Comparison of ENCODE assay signal across 18 cellular contexts in genomic region chr15:51405646-51406194, GRCh38.
DNase-seq lines count a peak whose midpoint lies in the region; ATAC-seq and TF ChIP-seq lines count a peak whose summit lies in the region.
"Had no signal": no experiment of that assay in that cellular context is flagged by ENCODE, and none has a peak within 500 bp of the region (broad histone marks: within the 10 kb centered on the region; RNA-seq: fewer than 3 reads in every experiment).

No MANE protein-coding gene starts in this region.

- H3K9me3 ChIP-seq in endodermal cell (ENCODE audit: control insufficient read depth, low read length) = no peaks in the 10 kb centered on the region
- H3K9me3 ChIP-seq in mesenchymal stem cell (ENCODE audit: control insufficient read depth, low read length) = no peaks in the 10 kb centered on the region
- no peaks in the 10 kb centered on the region for H3K9me3 ChIP-seq in left lung
- H3K9me3 ChIP-seq in transverse colon = no peaks in the 10 kb centered on the region
- H3K9me3 ChIP-seq: HAP-1 had no signal

- H2BK120ac ChIP-seq in mesenchymal stem cell (ENCODE audit: low read depth, low read length) = no peak overlapping the region

- TF ChIP-seq CTCF in endodermal cell (conservative IDR thresholded peaks at IDR 0.05) (no peak), left lung (IDR thresholded peaks at IDR 0.05) (no peak), transverse colon (IDR thresholded peaks at IDR 0.05) (no peak)

- no peak overlapping the region for H4K8ac ChIP-seq in mesenchymal stem cell (ENCODE audit: low read length)

- H3K36me3 Mint-ChIP-seq in endodermal cell (ENCODE audit: low read depth) = no peaks in the 10 kb centered on the region

- H4K91ac ChIP-seq in mesenchymal stem cell (ENCODE audit: low read length) = no peak overlapping the region

- H2BK12ac ChIP-seq in mesenchymal stem cell (ENCODE audit: low read length in 2 of 2) = no peak overlapping the region

- H3K79me1 ChIP-seq in mesenchymal stem cell (replicated peaks; ENCODE audit: low read length, poor library complexity, severe bottlenecking) = no peaks in the 10 kb centered on the region

- no peak for TF ChIP-seq EP300 in transverse colon (IDR thresholded peaks at IDR 0.05; ENCODE audit: low read depth)

- H3K27ac ChIP-seq in endodermal cell (ENCODE audit: low read depth, low read length) (no peak overlapping the region), mesenchymal stem cell (ENCODE audit: low read length, poor library complexity, severe bottlenecking) (no peak overlapping the region), left lung (no peak overlapping the region), transverse colon (no peak overlapping the region)
- H3K27ac ChIP-seq: C4-2B had no signal

- no peak overlapping the region for H3K9ac ChIP-seq in endodermal cell (ENCODE audit: extremely low read depth, low read length, poor library complexity, severe bottlenecking)
- H3K9ac ChIP-seq in mesenchymal stem cell (ENCODE audit: low read length) = no peak overlapping the region

- H3K4me3 ChIP-seq in endodermal cell (ENCODE audit: low read length) (no peak overlapping the region), mesenchymal stem cell (ENCODE audit: insufficient read depth in 1 of 2, low read depth in 1 of 2, low read length in 2 of 2) (no peak overlapping the region), left lung (no peak overlapping the region), transverse colon (no peak overlapping the region)
- H3K4me3 ChIP-seq: HAP-1 had no signal

- H3K4me1 ChIP-seq in endodermal cell (ENCODE audit: control insufficient read depth, insufficient read depth, low read length) = no peaks in the 10 kb centered on the region
- H3K4me1 ChIP-seq in mesenchymal stem cell (ENCODE audit: control insufficient read depth, insufficient read depth, low read depth, low read length) = peaks cover 2% of the 10 kb centered on the region
- H3K4me1 ChIP-seq in left lung = no peaks in the 10 kb centered on the region
- no peaks in the 10 kb centered on the region for H3K4me1 ChIP-seq in transverse colon
- H3K4me1 ChIP-seq: HAP-1 had no signal

- no peak overlapping the region for H2AFZ ChIP-seq in mesenchymal stem cell (ENCODE audit: low read depth, low read length)

- H3K23ac ChIP-seq in mesenchymal stem cell (ENCODE audit: low read length in 2 of 2) = no peak overlapping the region

- DNase-seq in Ammon's horn (ENCODE audit: low spot score) = peak; percentile 30
- DNase-seq in astrocyte of the hippocampus (ENCODE audit: low read depth, low spot score) = peak; percentile 24
- peak; percentile 20 for DNase-seq in endodermal cell
- peak; percentile 14 for DNase-seq in mesenchymal stem cell
- DNase-seq in left lung = no peak
- DNase-seq in transverse colon = no peak
- no peak for DNase-seq in COLO829 (ENCODE audit: low spot score)
- DNase-seq: GF-D8, KBM-7, MV-4-11, NCI-H1417, NCI-H1930, NCI-H2171, NCI-H446, NCI-H69 had no signal

- no peak overlapping the region for H2BK15ac ChIP-seq in mesenchymal stem cell (ENCODE audit: low read depth, poor library complexity, severe bottlenecking)

- no peak overlapping the region for H3K14ac ChIP-seq in mesenchymal stem cell (ENCODE audit: low read length in 2 of 2)

- no peak overlapping the region for H3K4me2 ChIP-seq in mesenchymal stem cell (ENCODE audit: low read length, poor library complexity, severe bottlenecking)

- no peak for TF ChIP-seq POLR2A in transverse colon (IDR thresholded peaks at IDR 0.05)

- H3K9me3 Mint-ChIP-seq in endodermal cell = no peaks in the 10 kb centered on the region

- H3K36me3 ChIP-seq in endodermal cell (ENCODE audit: control insufficient read depth, insufficient read depth, low read length) = no peaks in the 10 kb centered on the region
- H3K36me3 ChIP-seq in mesenchymal stem cell (ENCODE audit: control insufficient read depth in 1 of 2, insufficient read depth in 2 of 2, low read depth in 1 of 2, low read length in 2 of 2) = no peaks in the 10 kb centered on the region
- H3K36me3 ChIP-seq in left lung = no peaks in the 10 kb centered on the region
- H3K36me3 ChIP-seq in transverse colon = no peaks in the 10 kb centered on the region
- H3K36me3 ChIP-seq: HAP-1 had no signal

- H3K4me3 Mint-ChIP-seq in endodermal cell = no peak overlapping the region

- intact Hi-C loops in left lung (cut with DNase I) = no loop called here
- intact Hi-C loops in transverse colon (cut with DNase I; ENCODE audit: low total_unique reads) = no loop called here

- H3K4ac ChIP-seq in mesenchymal stem cell (ENCODE audit: low read depth in 1 of 2, low read length in 2 of 2) = no peak overlapping the region

- ATAC-seq in left lung = no peak
- no peak for ATAC-seq in GM21529 (IDR thresholded peaks at IDR 0.05; ENCODE audit: unreplicated experiment)

- H3K27me3 ChIP-seq in endodermal cell (ENCODE audit: control insufficient read depth, insufficient read depth, low read length, poor library complexity, severe bottlenecking) (peaks cover 81% of the 10 kb centered on the region), mesenchymal stem cell (ENCODE audit: control insufficient read depth in 1 of 2, insufficient read depth in 1 of 2, low read length in 2 of 2) (peaks cover 11 to 13% of the 10 kb centered on the region in 2 experiments), left lung (no peaks in the 10 kb centered on the region), transverse colon (peaks cover 5% of the 10 kb centered on the region)

- H3K27ac Mint-ChIP-seq in endodermal cell = no peak overlapping the region

- H2AK5ac ChIP-seq in mesenchymal stem cell (ENCODE audit: low read length, severe bottlenecking) = no peak overlapping the region

- peaks cover 6% of the 10 kb centered on the region for H3K4me1 Mint-ChIP-seq in endodermal cell

- 93 to 100% methylated on average over 6 to 7 of the region's 7 CpGs for WGBS in endodermal cell (ENCODE audit: insufficient coverage in 1 of 2, insufficient read length in 1 of 2), 2 experiments
- 98% methylated on average over 5 of the region's 7 CpGs for WGBS in mesenchymal stem cell
- WGBS in transverse colon (ENCODE audit: low coverage in 1 of 2), 2 donors = 56 to 70% methylated on average over 3 to 7 of the region's 7 CpGs

- in situ Hi-C loops in transverse colon (cut with MboI; ENCODE audit: low pct_ligation_motif_present in 1 of 4, low pct_unique_long_range_greater_than_20kb in 1 of 4, low sequenced_read_pairs in 3 of 4) = no loop called here

- no peak overlapping the region for H3K18ac ChIP-seq in mesenchymal stem cell (ENCODE audit: low read depth in 1 of 2, low read length in 2 of 2)

- H3K27me3 Mint-ChIP-seq in endodermal cell (ENCODE audit: insufficient read depth) = peaks cover 58% of the 10 kb centered on the region

- H2BK5ac ChIP-seq in mesenchymal stem cell (ENCODE audit: low read depth, low read length, poor library complexity, severe bottlenecking) = no peak overlapping the region

Comparison
In these comparisons a context has a peak if more than half of its experiments do, and no peak if none do; other contexts are left out.
1. DNase-seq: peak in Ammon's horn (single experiment), astrocyte of the hippocampus (single experiment), endodermal cell (single experiment) and mesenchymal stem cell (single experiment); none in left lung (0 of 2), transverse colon (single experiment) and COLO829 (single experiment).